ENCODE assay signal across 1 cellular context in genomic region chr11:75326439-75326810, GRCh38.
TF ChIP-seq lines count a peak whose summit lies in the region.

No MANE protein-coding gene starts in this region.

TF ChIP-seq in IMR-90, 13 proteins besides CTCF, POLR2A, EP300 and RAD21 (continued from another document):
- no peak for TF ChIP-seq MAZ (IDR thresholded peaks at IDR 0.05; ENCODE audit: borderline replicate concordance, low read depth, low read length)
- no peak for TF ChIP-seq CHD1 (IDR thresholded peaks at IDR 0.05; ENCODE audit: low read depth, low read length)
- no peak for TF ChIP-seq RFX5 (IDR thresholded peaks at IDR 0.05; ENCODE audit: low read depth, low read length)
- TF ChIP-seq ELK1 (IDR thresholded peaks at IDR 0.05; ENCODE audit: borderline replicate concordance, low read depth, low read length) = no peak
- TF ChIP-seq BHLHE40 (IDR thresholded peaks at IDR 0.05; ENCODE audit: low read depth, low read length) = no peak
- TF ChIP-seq FOS (IDR thresholded peaks at IDR 0.05; ENCODE audit: low read depth, low read length) = no peak
- TF ChIP-seq NFE2L2 (IDR thresholded peaks at IDR 0.05; ENCODE audit: low read depth, low read length) = no peak
- TF ChIP-seq MAFK (IDR thresholded peaks at IDR 0.05; ENCODE audit: low read depth, low read length) = no peak
- no peak for TF ChIP-seq SMC3 (IDR thresholded peaks at IDR 0.05; ENCODE audit: low read depth, low read length)
